Comparison of ENCODE assay signal across 20 cellular contexts in the genomic region with DNA sequence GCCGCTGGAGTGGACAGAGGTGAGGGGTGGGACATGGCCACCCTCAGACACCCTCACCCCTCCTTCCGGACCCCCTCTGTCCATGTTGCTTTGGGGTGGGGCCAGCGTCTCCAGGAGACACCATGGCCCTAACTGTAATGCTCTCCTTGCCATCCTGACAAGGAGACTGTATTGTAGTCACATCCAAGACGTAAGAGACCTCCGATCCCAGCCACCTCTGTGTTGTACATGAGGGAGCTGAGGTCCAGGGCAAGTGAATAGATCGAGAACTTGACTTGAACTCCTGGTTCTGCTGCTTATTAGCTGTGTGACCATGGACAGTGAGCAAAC. TPM values are rescaled to one million over a fixed set of nuclear protein-coding genes. Genes with fewer than 3 reads are reported as not detected.
DNase-seq lines count a peak whose midpoint lies in the region; ATAC-seq and TF ChIP-seq lines count a peak whose summit lies in the region.
"Had no signal": no experiment of that assay in that cellular context is flagged by ENCODE, and none has a peak within 500 bp of the region (broad histone marks: within the 10 kb centered on the region; RNA-seq: fewer than 3 reads in every experiment).

No MANE protein-coding gene starts in this region.

- H3K27me3 Mint-ChIP-seq in naive thymus-derived CD8-positive, alpha-beta T cell = no peaks in the 10 kb centered on the region
- peaks cover 2% of the 10 kb centered on the region for H3K27me3 Mint-ChIP-seq in neural progenitor cell (ENCODE audit: insufficient read depth, low read depth)

- TF ChIP-seq CTCF in right atrium auricular region (IDR thresholded peaks at IDR 0.05) = no peak
- TF ChIP-seq CTCF in heart right ventricle (IDR thresholded peaks at IDR 0.05) = no peak
- no peak for TF ChIP-seq CTCF in neural progenitor cell (IDR thresholded peaks at IDR 0.05)

- H4K20me1 ChIP-seq in neural progenitor cell (ENCODE audit: low read depth) = peaks cover 3% of the 10 kb centered on the region

- H3K4me1 ChIP-seq in right atrium auricular region (no peaks in the 10 kb centered on the region), heart right ventricle (peaks cover 0 to 8% (median 0%) of the 10 kb centered on the region in 9 donors), neural progenitor cell (no peaks in the 10 kb centered on the region)

- intact Hi-C loops in heart right ventricle (cut with DNase I) = loop anchor here in 3 of 10 donors (10.0 kb wide), 2 partner anchors 87 to 1173 kb away; a partner anchor contains a TSS

- H3K36me3 Mint-ChIP-seq in naive thymus-derived CD8-positive, alpha-beta T cell = peaks cover 4 to 85% (median 24%) of the 10 kb centered on the region in 3 donors
- peaks cover 11% of the 10 kb centered on the region for H3K36me3 Mint-ChIP-seq in neural progenitor cell

- no peak overlapping the region for H2AFZ ChIP-seq in neural progenitor cell (replicated peaks)
- H2AFZ ChIP-seq: GM23338 had no signal

- CTCF ChIA-PET in HEK293T (lab: Yijun Ruan, JAX) = no interaction called here

- DNase-seq in right atrium auricular region (ENCODE audit: low spot score) (peak; percentile 23), heart right ventricle (no peak), HEK293T (ENCODE audit: extremely low spot score) (peak; percentile 3), neural progenitor cell (ENCODE audit: low spot score) (no peak), NCI-H510A (lab: John Stamatoyannopoulos, UW) (no peak)
- DNase-seq in naive thymus-derived CD8-positive, alpha-beta T cell = no peak
- DNase-seq in activated CD4-positive, alpha-beta T cell treated with anti-CD3 and anti-CD28 coated beads for 48 hours = no peak
- DNase-seq: ACHN; AML-193; DND-41; GDM1; NCI-H1417 treated with DMSO at 0.1 percent for 48 hours; NCI-H2029; NCI-H2171; NCI-H446; NK-92 treated with Interleukin-12 subunit alpha and Interleukin-12 subunit beta, amount 100 ng/mL, for 24 hours had no signal

- ATAC-seq in heart right ventricle = no peak
- no peak for ATAC-seq in naive thymus-derived CD8-positive, alpha-beta T cell
- ATAC-seq: GM12878, GM23338, HCT116, K562 had no signal

- H3K4me2 ChIP-seq in neural progenitor cell = no peak overlapping the region
- H3K4me2 ChIP-seq: GM23338 had no signal

- no peaks in the 10 kb centered on the region for H3K9me3 Mint-ChIP-seq in naive thymus-derived CD8-positive, alpha-beta T cell
- no peaks in the 10 kb centered on the region for H3K9me3 Mint-ChIP-seq in neural progenitor cell
- H3K9me3 Mint-ChIP-seq: GM23338 had no signal

- H3K4me3 Mint-ChIP-seq in naive thymus-derived CD8-positive, alpha-beta T cell = no peak overlapping the region
- H3K4me3 Mint-ChIP-seq in neural progenitor cell = no peak overlapping the region
- H3K4me3 Mint-ChIP-seq: GM23338 had no signal

- no peaks in the 10 kb centered on the region for H3F3A ChIP-seq in neural progenitor cell (ENCODE audit: low read depth)

- H3K4me1 Mint-ChIP-seq in naive thymus-derived CD8-positive, alpha-beta T cell = peaks cover 11 to 23% (median 18%) of the 10 kb centered on the region in 4 donors
- H3K4me1 Mint-ChIP-seq in neural progenitor cell = no peaks in the 10 kb centered on the region
- H3K4me1 Mint-ChIP-seq: GM23338 had no signal

- no peaks in the 10 kb centered on the region for H3K9me3 ChIP-seq in right atrium auricular region
- H3K9me3 ChIP-seq in heart right ventricle = no peaks in the 10 kb centered on the region
- H3K9me3 ChIP-seq in neural progenitor cell (ENCODE audit: low read depth) = no peaks in the 10 kb centered on the region

- POLR2A ChIA-PET in HEK293T (lab: Yijun Ruan, JAX) = no interaction called here
- POLR2A ChIA-PET in naive thymus-derived CD8-positive, alpha-beta T cell (lab: Charles Lee) = interaction anchor here (0.5 to 1.0 kb wide), 3 partner anchors 10 to 53 kb away, joined by 3 to 5 read pairs (median 4); no protein-coding TSS in a partner anchor

- no peak overlapping the region for H3K27ac ChIP-seq in right atrium auricular region
- H3K27ac ChIP-seq in heart right ventricle = no peak overlapping the region
- no peak overlapping the region for H3K27ac ChIP-seq in neural progenitor cell

- H3K27me3 ChIP-seq in right atrium auricular region = no peaks in the 10 kb centered on the region
- no peaks in the 10 kb centered on the region for H3K27me3 ChIP-seq in heart right ventricle
- no peaks in the 10 kb centered on the region for H3K27me3 ChIP-seq in neural progenitor cell

- peak overlapping the region in 8 of 10 donors; percentile 31 to 81 (median 61) for H3K27ac Mint-ChIP-seq in naive thymus-derived CD8-positive, alpha-beta T cell
- H3K27ac Mint-ChIP-seq in neural progenitor cell = no peak overlapping the region
- H3K27ac Mint-ChIP-seq: GM23338 had no signal

- H3K9ac ChIP-seq in neural progenitor cell = no peak overlapping the region

- peaks cover 80% of the 10 kb centered on the region for H3K36me3 ChIP-seq in right atrium auricular region
- peaks cover 0 to 96% (median 51%) of the 10 kb centered on the region in 9 donors for H3K36me3 ChIP-seq in heart right ventricle
- H3K36me3 ChIP-seq in neural progenitor cell = no peaks in the 10 kb centered on the region

- H3K79me2 ChIP-seq in neural progenitor cell (ENCODE audit: low read depth) = peaks cover under 1% of the 10 kb centered on the region

- 94 to 97% methylated on average over 6 of the region's 6 CpGs for WGBS in heart right ventricle, 2 donors

- no peak overlapping the region for H3K4me3 ChIP-seq in right atrium auricular region
- H3K4me3 ChIP-seq in heart right ventricle = no peak overlapping the region
- H3K4me3 ChIP-seq in neural progenitor cell = no peak overlapping the region
- H3K4me3 ChIP-seq: GM12878, GM23338, K562 had no signal

TF ChIP-seq in HEK293T, 16 proteins besides CTCF, POLR2A, EP300 and RAD21:
- TF ChIP-seq NFRKB (IDR thresholded peaks at IDR 0.05) (no peak), ZNF384 (IDR thresholded peaks at IDR 0.05) (no peak), CTBP1 (IDR thresholded peaks at IDR 0.05; ENCODE audit: borderline replicate concordance) (no peak), SUZ12 (IDR thresholded peaks at IDR 0.05) (no peak), BHLHE40 (IDR thresholded peaks at IDR 0.05; ENCODE audit: borderline replicate concordance) (no peak)

RNA-seq across cellular contexts. Expression of a gene that starts 30.2 kb away (rescaled TPM):
- 10 to 100 TPM; 30.3 to 31.1 TPM for total RNA-seq in right atrium auricular region
- 10 to 100 TPM; 27.8 to 40.7 (median 31.7) TPM for total RNA-seq in heart right ventricle
- 10 to 100 TPM; 22.3 to 23.8 TPM for polyA plus RNA-seq in heart right ventricle
- 100 to 1,000 TPM; 107 to 110 TPM for total RNA-seq in naive thymus-derived CD8-positive, alpha-beta T cell
- 10 to 100 TPM; 11.1 to 13.9 (median 11.5) TPM for polyA plus RNA-seq in naive thymus-derived CD8-positive, alpha-beta T cell
- 55.1 and 91.3 TPM in 2 replicates for total RNA-seq in neural progenitor cell (ENCODE audit: low replicate concordance)

RNA-seq across cellular contexts. Expression of a gene that starts 47.0 kb away (rescaled TPM):
- total RNA-seq in right atrium auricular region (10 to 100 TPM in 1 of 2 donors, 1 to 10 TPM in 1; 7.2 to 16.1 TPM), heart right ventricle (1 to 10 TPM; 4.2 to 8.1 (median 6.6) TPM), neural progenitor cell (ENCODE audit: low replicate concordance) (20.4 and 28.0 TPM in 2 replicates)
- polyA plus RNA-seq in heart right ventricle = 1 to 10 TPM; 7.6 to 8.4 TPM
- total RNA-seq in naive thymus-derived CD8-positive, alpha-beta T cell = 10 to 100 TPM; 68.7 to 78.3 TPM
- 10 to 100 TPM; 46.8 to 91.0 (median 66.9) TPM for polyA plus RNA-seq in naive thymus-derived CD8-positive, alpha-beta T cell

Comparison
In these comparisons a context has a peak if more than half of its experiments do, and no peak if none do; other contexts are left out.
1. DNase-seq: peak in right atrium auricular region (single experiment) and HEK293T (single experiment); none in heart right ventricle (0 of 2), naive thymus-derived CD8-positive, alpha-beta T cell (0 of 10), activated CD4-positive, alpha-beta T cell treated with anti-CD3 and anti-CD28 coated beads for 48 hours (single experiment), neural progenitor cell (single experiment) and NCI-H510A (single experiment).